In genomic region chr6:33702345-33702977, GRCh38 we compare ENCODE assay signal across 8 cellular contexts. TPM values are rescaled to one million over a fixed set of nuclear protein-coding genes. Genes with fewer than 3 reads are reported as not detected.
DNase-seq lines count a peak whose midpoint lies in the region; ATAC-seq and TF ChIP-seq lines count a peak whose summit lies in the region.

No MANE protein-coding gene starts in this region.

- TF ChIP-seq CTCF in activated B cell treated with CpG ODN at 0.5 μM for 24 hours (IDR thresholded peaks at IDR 0.05), result no peak
- TF ChIP-seq CTCF in heart left ventricle (IDR thresholded peaks at IDR 0.05), result peak in 8 of 12 donors; percentile 19 to 57 (median 26)

- H3K4me1 ChIP-seq in Karpas-422 (ENCODE audit: low read length), result peaks cover 33% of the 10 kb centered on the region
- peaks cover 0 to 41% (median 21%) of the 10 kb centered on the region in 12 donors for H3K4me1 ChIP-seq in heart left ventricle

- H3K4me2 ChIP-seq in Karpas-422 (ENCODE audit: low read depth, low read length, poor library complexity, severe bottlenecking), result no peak overlapping the region

- CTCF ChIA-PET in activated B cell treated with CpG ODN at 0.5 μM for 24 hours (lab: Charles Lee), result interaction anchor here (0.6 to 3.9 kb wide), 8 partner anchors 9 to 128 kb away, joined by 3 to 42 read pairs (median 4); partner anchors contain the start of gene UQCC2

- peaks cover 28% of the 10 kb centered on the region for H3K36me3 Mint-ChIP-seq in activated B cell treated with CpG ODN at 0.5 μM for 24 hours (ENCODE audit: low read depth)
- H3K36me3 Mint-ChIP-seq in stimulated activated naive B cell treated with anti-CD40 and anti-IgM and Interleukin-4, amounts not matched to agents 10 μg/mL and 1 μg/mL and 100 μg/mL, for 72 hours, result peaks cover 32 to 34% of the 10 kb centered on the region in 2 donors

- H3K36me3 ChIP-seq in Karpas-422 (ENCODE audit: insufficient read depth, low read length) (peaks cover 8% of the 10 kb centered on the region; the same call in 1 of the 2 replicates), heart left ventricle (peaks cover 0 to 26% (median 10%) of the 10 kb centered on the region in 9 donors)

- peak; percentile 33 for DNase-seq in SIG-M5 treated with dmso at 0.1 percent for 504 hours (lab: John Stamatoyannopoulos, UW; ENCODE audit: unreplicated experiment)
- DNase-seq in SIG-M5 (lab: John Stamatoyannopoulos, UW), result no peak
- peak; percentile 78 for DNase-seq in Karpas-422
- no peak for DNase-seq in activated B cell treated with CpG ODN at 0.5 μM for 24 hours
- peak in 1 of 5 donors; percentile 30 for DNase-seq in heart left ventricle
- DNase-seq in stimulated activated naive B cell treated with anti-CD40 and anti-IgM and Interleukin-4, amounts not matched to agents 10 μg/mL and 1 μg/mL and 100 μg/mL, for 72 hours, result no peak
- no peak for DNase-seq in NCI-H345 treated with DMSO at 0.1 percent for 48 hours (lab: John Stamatoyannopoulos, UW; ENCODE audit: unreplicated experiment)

- 87 to 95% (median 92%) methylated on average over 1 of the region's 1 CpG for WGBS in heart left ventricle, 4 donors

- peaks cover 3% of the 10 kb centered on the region; the same call in 1 of the 2 replicates for H3K79me2 ChIP-seq in Karpas-422 (ENCODE audit: low read length)

- POLR2A ChIA-PET in activated B cell treated with CpG ODN at 0.5 μM for 24 hours (lab: Charles Lee), result interaction anchor here (1.0 to 1.1 kb wide), 2 partner anchors 9 to 32 kb away, joined by 4 read pairs; partner anchors contain the start of gene UQCC2

- H3K9me3 ChIP-seq in Karpas-422 (ENCODE audit: low read length) (no peaks in the 10 kb centered on the region), heart left ventricle (no peaks in the 10 kb centered on the region)

- no peak overlapping the region for H3K4me3 Mint-ChIP-seq in activated B cell treated with CpG ODN at 0.5 μM for 24 hours
- H3K4me3 Mint-ChIP-seq in stimulated activated naive B cell treated with anti-CD40 and anti-IgM and Interleukin-4, amounts not matched to agents 10 μg/mL and 1 μg/mL and 100 μg/mL, for 72 hours, result no peak overlapping the region

- TF ChIP-seq POLR2A in heart left ventricle (IDR thresholded peaks at IDR 0.05), result no peak

- ATAC-seq in activated B cell treated with CpG ODN at 0.5 μM for 24 hours (ENCODE audit: low read depth) (peak; percentile 80), heart left ventricle (peak in 3 of 4 donors; percentile 51 to 74 (median 61)), GM18520 (IDR thresholded peaks at IDR 0.05; ENCODE audit: unreplicated experiment) (no peak)
- peak; percentile 51 to 67 for ATAC-seq in stimulated activated naive B cell treated with anti-CD40 and anti-IgM and Interleukin-4, amounts not matched to agents 10 μg/mL and 1 μg/mL and 100 μg/mL, for 72 hours (replicated peaks)

- H3K27me3 Mint-ChIP-seq in activated B cell treated with CpG ODN at 0.5 μM for 24 hours, result no peaks in the 10 kb centered on the region
- H3K27me3 Mint-ChIP-seq in stimulated activated naive B cell treated with anti-CD40 and anti-IgM and Interleukin-4, amounts not matched to agents 10 μg/mL and 1 μg/mL and 100 μg/mL, for 72 hours, result no peaks in the 10 kb centered on the region

- H3K9ac ChIP-seq in Karpas-422 (ENCODE audit: low read length), result no peak overlapping the region

- intact Hi-C loops in activated B cell treated with CpG ODN at 0.5 μM for 24 hours (cut with micrococcal nuclease) (loop anchor here (1.0 kb wide), 1 partner anchor 311 kb away; the partner anchor contains the start of gene KIFC1), heart left ventricle (cut with DNase I) (loop anchor here in 1 of 10 donors (5.0 kb wide), 1 partner anchor 115 kb away; no protein-coding TSS in a partner anchor)

- H3K27ac ChIP-seq in Karpas-422 (ENCODE audit: low read length) (no peak overlapping the region), heart left ventricle (no peak overlapping the region)

- H2AFZ ChIP-seq in Karpas-422 (ENCODE audit: low read length), result no peak overlapping the region

- H3K4me3 ChIP-seq in Karpas-422 (ENCODE audit: low read length) (no peak overlapping the region), heart left ventricle (no peak overlapping the region)

- H3K27me3 ChIP-seq in Karpas-422 (ENCODE audit: low read length), result no peaks in the 10 kb centered on the region
- H3K27me3 ChIP-seq in heart left ventricle, result no peaks in the 10 kb centered on the region

- no peaks in the 10 kb centered on the region for H3K9me2 ChIP-seq in Karpas-422 (replicated peaks; ENCODE audit: insufficient read depth, low read length)

- H3K4me1 Mint-ChIP-seq in activated B cell treated with CpG ODN at 0.5 μM for 24 hours, result peaks cover 50% of the 10 kb centered on the region
- peaks cover 36 to 57% of the 10 kb centered on the region in 2 donors for H3K4me1 Mint-ChIP-seq in stimulated activated naive B cell treated with anti-CD40 and anti-IgM and Interleukin-4, amounts not matched to agents 10 μg/mL and 1 μg/mL and 100 μg/mL, for 72 hours

- H3K9me3 Mint-ChIP-seq in activated B cell treated with CpG ODN at 0.5 μM for 24 hours, result no peaks in the 10 kb centered on the region
- H3K9me3 Mint-ChIP-seq in stimulated activated naive B cell treated with anti-CD40 and anti-IgM and Interleukin-4, amounts not matched to agents 10 μg/mL and 1 μg/mL and 100 μg/mL, for 72 hours, result no peaks in the 10 kb centered on the region

- H3K27ac Mint-ChIP-seq in activated B cell treated with CpG ODN at 0.5 μM for 24 hours, result peak overlapping the region; percentile 61
- no peak overlapping the region for H3K27ac Mint-ChIP-seq in stimulated activated naive B cell treated with anti-CD40 and anti-IgM and Interleukin-4, amounts not matched to agents 10 μg/mL and 1 μg/mL and 100 μg/mL, for 72 hours

- H4K20me1 ChIP-seq in Karpas-422 (ENCODE audit: insufficient read depth, low read depth, low read length), result no peaks in the 10 kb centered on the region

RNA-seq across cellular contexts. Expression of gene UQCC2, which starts 9.0 kb away (rescaled TPM):
- total RNA-seq in Karpas-422 (2014; rRNA removed; shearing (Covaris generic); ENCODE audit: low replicate concordance), result 32.8 and 48.9 TPM in 2 replicates
- 26.2 and 37.5 TPM in 2 replicates for total RNA-seq in activated B cell treated with CpG ODN at 0.5 μM for 24 hours
- 100 to 1,000 TPM in 8 of 9 donors, 10 to 100 TPM in 1; 88.5 to 298 (median 195) TPM for total RNA-seq in heart left ventricle
- 100 to 1,000 TPM; 123 to 496 TPM for polyA plus RNA-seq in heart left ventricle

RNA-seq across cellular contexts. Expression of gene IP6K3, which starts 44.2 kb away (rescaled TPM):
- total RNA-seq in Karpas-422 (2014; rRNA removed; shearing (Covaris generic); ENCODE audit: low replicate concordance), result not detected in 2 replicates
- total RNA-seq in activated B cell treated with CpG ODN at 0.5 μM for 24 hours (not detected in 2 replicates), heart left ventricle (10 to 100 TPM; 11.7 to 72.4 (median 30.8) TPM)
- 10 to 100 TPM; 16.9 to 59.2 TPM for polyA plus RNA-seq in heart left ventricle

Comparison
In these comparisons a context has a peak if more than half of its experiments do, and no peak if none do; other contexts are left out.
1. DNase-seq: peak in SIG-M5 treated with dmso at 0.1 percent for 504 hours (single experiment) and Karpas-422 (single experiment); none in SIG-M5 (single experiment), activated B cell treated with CpG ODN at 0.5 μM for 24 hours (single experiment), stimulated activated naive B cell treated with anti-CD40 and anti-IgM and Interleukin-4, amounts not matched to agents 10 μg/mL and 1 μg/mL and 100 μg/mL, for 72 hours (single experiment) and NCI-H345 treated with DMSO at 0.1 percent for 48 hours (single experiment).
2. RNA of gene IP6K3, which starts 44.2 kb away (total RNA-seq): 11.7 to 72.4 TPM in heart left ventricle; not detected in Karpas-422 and not detected in activated B cell treated with CpG ODN at 0.5 μM for 24 hours; every median in the first group is over 10 times any median in the second.